10 cellular contexts compared by ENCODE assay signal in the genomic region with DNA sequence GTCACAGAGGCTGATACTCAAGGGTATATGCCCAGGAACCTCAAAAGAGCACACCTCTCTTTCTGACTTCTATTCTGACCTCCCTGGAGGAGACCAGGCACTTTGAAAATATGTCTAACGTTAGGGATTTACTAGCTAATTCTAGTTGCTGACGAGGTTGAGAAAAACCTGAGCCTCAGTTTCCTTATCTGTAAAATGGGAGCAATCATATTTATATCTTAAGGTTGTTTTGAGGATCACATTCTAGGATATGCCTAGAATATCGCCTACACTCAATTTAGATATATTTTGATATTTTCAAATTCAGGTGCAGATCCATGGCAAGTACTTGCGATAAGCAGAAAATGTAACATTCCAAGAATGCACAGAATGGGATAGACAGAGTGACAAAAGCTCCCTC.
"Had no signal": no experiment of that assay in that cellular context is flagged by ENCODE, and none has a peak within 500 bp of the region (broad histone marks: within the 10 kb centered on the region; RNA-seq: fewer than 3 reads in every experiment).

No MANE protein-coding gene starts in this region.

- H3K4me1 ChIP-seq: HAP-1 had no signal

- H3K4me2 ChIP-seq: GM23338 had no signal

- FAIRE-seq: H54 had no signal

- H2AFZ ChIP-seq: GM23248, GM23338 had no signal

- H3K27ac ChIP-seq: GM23248 had no signal

- DNase-seq: GM23248, GOT3, H7, H9, HCEC 1CT, HFFc6 had no signal

- H3K9ac ChIP-seq: GM23248 had no signal

- ATAC-seq: GM23338, HCT116 had no signal

- H3K4me3 ChIP-seq: GM23248, GM23338, HAP-1 had no signal

- H3K36me3 ChIP-seq: HAP-1 had no signal

- H3K9me3 ChIP-seq: HAP-1 had no signal
